ENCODE assay signal across 1 cellular context in genomic region chr11:120235024-120235628, GRCh38.
A peak's percentile ranks its signal among the peaks of the same experiment; 100 is the strongest.
TF ChIP-seq lines count a peak whose summit lies in the region.

No MANE protein-coding gene starts in this region.

TF ChIP-seq in HepG2, 621 proteins besides CTCF, POLR2A, EP300 and RAD21 (continued from another document):
- TF ChIP-seq, protein P1, sequence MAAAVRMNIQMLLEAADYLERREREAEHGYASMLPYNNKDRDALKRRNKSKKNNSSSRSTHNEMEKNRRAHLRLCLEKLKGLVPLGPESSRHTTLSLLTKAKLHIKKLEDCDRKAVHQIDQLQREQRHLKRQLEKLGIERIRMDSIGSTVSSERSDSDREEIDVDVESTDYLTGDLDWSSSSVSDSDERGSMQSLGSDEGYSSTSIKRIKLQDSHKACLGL (CRISPR knock-in tag; IDR thresholded peaks at IDR 0.05), result no peak
- no peak for TF ChIP-seq FOXO1 (CRISPR knock-in tag; IDR thresholded peaks at IDR 0.05)
- peak; percentile 61; the same call in 1 of the 2 replicates for TF ChIP-seq KDM2A (CRISPR knock-in tag; IDR thresholded peaks at IDR 0.05; ENCODE audit: borderline replicate concordance, low read depth)
- TF ChIP-seq, protein P2, sequence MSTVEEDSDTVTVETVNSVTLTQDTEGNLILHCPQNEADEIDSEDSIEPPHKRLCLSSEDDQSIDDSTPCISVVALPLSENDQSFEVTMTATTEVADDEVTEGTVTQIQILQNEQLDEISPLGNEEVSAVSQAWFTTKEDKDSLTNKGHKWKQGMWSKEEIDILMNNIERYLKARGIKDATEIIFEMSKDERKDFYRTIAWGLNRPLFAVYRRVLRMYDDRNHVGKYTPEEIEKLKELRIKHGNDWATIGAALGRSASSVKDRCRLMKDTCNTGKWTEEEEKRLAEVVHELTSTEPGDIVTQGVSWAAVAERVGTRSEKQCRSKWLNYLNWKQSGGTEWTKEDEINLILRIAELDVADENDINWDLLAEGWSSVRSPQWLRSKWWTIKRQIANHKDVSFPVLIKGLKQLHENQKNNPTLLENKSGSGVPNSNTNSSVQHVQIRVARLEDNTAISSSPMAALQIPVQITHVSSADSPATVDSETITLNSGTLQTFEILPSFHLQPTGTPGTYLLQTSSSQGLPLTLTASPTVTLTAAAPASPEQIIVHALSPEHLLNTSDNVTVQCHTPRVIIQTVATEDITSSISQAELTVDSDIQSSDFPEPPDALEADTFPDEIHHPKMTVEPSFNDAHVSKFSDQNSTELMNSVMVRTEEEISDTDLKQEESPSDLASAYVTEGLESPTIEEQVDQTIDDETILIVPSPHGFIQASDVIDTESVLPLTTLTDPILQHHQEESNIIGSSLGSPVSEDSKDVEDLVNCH (CRISPR knock-in tag; IDR thresholded peaks at IDR 0.05), result no peak
- TF ChIP-seq RNF2 (conservative IDR thresholded peaks at IDR 0.05; ENCODE audit: low read depth), result 0 out of 2 replicates have a peak, but pooled peaks have one; percentile 21
